23 cellular contexts compared by ENCODE assay signal in genomic region chr3:42148086-42148842, GRCh38. TPM values are rescaled to one million over a fixed set of nuclear protein-coding genes. Genes with fewer than 3 reads are reported as not detected.
A peak's percentile ranks its signal among the peaks of the same experiment; 100 is the strongest.
DNase-seq lines count a peak whose midpoint lies in the region; ATAC-seq and TF ChIP-seq lines count a peak whose summit lies in the region.
"Had no signal": no experiment of that assay in that cellular context is flagged by ENCODE, and none has a peak within 500 bp of the region (broad histone marks: within the 10 kb centered on the region; RNA-seq: fewer than 3 reads in every experiment).

No MANE protein-coding gene starts in this region.

- no peak for TF ChIP-seq POLR2A in transverse colon (IDR thresholded peaks at IDR 0.05)

- no peaks in the 10 kb centered on the region for H4K20me1 ChIP-seq in SU-DHL-6 (ENCODE audit: low read depth, low read length)

- in situ Hi-C loops in transverse colon (cut with MboI; ENCODE audit: low pct_ligation_motif_present in 1 of 4, low pct_unique_long_range_greater_than_20kb in 1 of 4, low sequenced_read_pairs in 3 of 4), result no loop called here

- intact Hi-C loops in transverse colon (cut with DNase I; ENCODE audit: low total_unique reads), result no loop called here

- H3K4me1 ChIP-seq in transverse colon, result peaks cover 11 to 47% (median 20%) of the 10 kb centered on the region in 4 donors

- 38 to 52% methylated on average over 5 of the region's 5 CpGs for WGBS in transverse colon (ENCODE audit: low coverage in 1 of 2), 2 donors

- peak overlapping the region; percentile 23 for H3K9ac ChIP-seq in SU-DHL-6 (ENCODE audit: low read length)
- H3K9ac ChIP-seq: GM23248 had no signal

- H3K79me2 ChIP-seq in SU-DHL-6 (ENCODE audit: insufficient read depth, low read length), result peaks cover 55% of the 10 kb centered on the region

- peak overlapping the region; percentile 49 for H3K4me2 ChIP-seq in SU-DHL-6 (ENCODE audit: low read depth, low read length, poor library complexity, severe bottlenecking)
- H3K4me2 ChIP-seq: PC-9 had no signal

- no peaks in the 10 kb centered on the region for H3K9me2 ChIP-seq in SU-DHL-6 (replicated peaks; ENCODE audit: insufficient read depth, low read length)

- DNase-seq in NCI-H748 (lab: John Stamatoyannopoulos, UW; ENCODE audit: unreplicated experiment) (peak; percentile 7), NCI-H748 treated with DMSO at 0.1 percent for 48 hours (lab: John Stamatoyannopoulos, UW) (no peak), transverse colon (no peak), DMS79 treated with DMSO at 0.1 percent for 48 hours (lab: John Stamatoyannopoulos, UW) (no peak), germinal center (ENCODE audit: low spot score) (no peak)
- DNase-seq: 8988T; activated CD4-positive, alpha-beta T cell treated with anti-CD3 and anti-CD28 coated beads, Interleukin-2, amount 50 U/mL, for 1 hour; activated gamma-delta T cell treated with Interleukin-2 at 50 U/mL for 16 hours; Calu3; effector memory CD4-positive, alpha-beta T cell; KG1; MV-4-11; NCI-H187; PC-9; SIG-M5 had no signal

- no peak for TF ChIP-seq EP300 in transverse colon (IDR thresholded peaks at IDR 0.05; ENCODE audit: low read depth)

- H3F3A ChIP-seq in SU-DHL-6 (ENCODE audit: insufficient read depth), result no peaks in the 10 kb centered on the region

- H3K27me3 ChIP-seq in SU-DHL-6 (ENCODE audit: low read length) (no peaks in the 10 kb centered on the region), layer of hippocampus (ENCODE audit: control insufficient read depth, insufficient read depth, low read length) (no peaks in the 10 kb centered on the region), transverse colon (no peaks in the 10 kb centered on the region)
- H3K27me3 ChIP-seq: esophagus muscularis mucosa, tibial nerve had no signal

- H3K27ac ChIP-seq in SU-DHL-6 (ENCODE audit: low read depth, low read length), result peak overlapping the region; percentile 66
- H3K27ac ChIP-seq in layer of hippocampus (ENCODE audit: low read depth, low read length), result peak overlapping the region; percentile 24
- H3K27ac ChIP-seq in transverse colon, result peak overlapping the region; percentile 2 to 43 (median 21)
- H3K27ac ChIP-seq: esophagus muscularis mucosa, GM23248, PC-9, VCaP had no signal

- H3K36me3 ChIP-seq in SU-DHL-6 (ENCODE audit: low read length) (no peaks in the 10 kb centered on the region), transverse colon (no peaks in the 10 kb centered on the region)
- H3K36me3 ChIP-seq: esophagus muscularis mucosa, tibial nerve had no signal

- H3K9me3 ChIP-seq in SU-DHL-6 (ENCODE audit: insufficient read depth, low read length) (no peaks in the 10 kb centered on the region), transverse colon (no peaks in the 10 kb centered on the region)
- H3K9me3 ChIP-seq: esophagus muscularis mucosa, tibial nerve had no signal

- TF ChIP-seq CTCF in SU-DHL-6 (IDR thresholded peaks at IDR 0.05; ENCODE audit: insufficient read depth, low read length, poor library complexity, severe bottlenecking) (no peak), transverse colon (IDR thresholded peaks at IDR 0.05) (no peak)

- ATAC-seq in HG03196 (IDR thresholded peaks at IDR 0.05; ENCODE audit: unreplicated experiment), result no peak
- ATAC-seq: stimulated activated effector memory CD8-positive, alpha-beta T cell treated with anti-CD3 and anti-CD28 coated beads, Interleukin-12 subunit alpha, Interleukin-12 subunit beta, amount 100 ng/mL, for 72 hours had no signal

- H3K4me3 ChIP-seq in SU-DHL-6 (ENCODE audit: insufficient read depth, low read length, poor library complexity, severe bottlenecking), result no peak overlapping the region
- no peak overlapping the region for H3K4me3 ChIP-seq in transverse colon
- H3K4me3 ChIP-seq: GM23248, PC-9, tibial nerve had no signal

- no peak overlapping the region for H2AFZ ChIP-seq in SU-DHL-6 (ENCODE audit: low read depth, low read length, severe bottlenecking)
- H2AFZ ChIP-seq: GM23248, PC-9 had no signal

RNA-seq across cellular contexts. Expression of gene TRAK1, which starts 57.1 kb away (rescaled TPM):
- 100 to 1,000 TPM in 3 of 4 donors, 10 to 100 TPM in 1; 91.7 to 247 (median 115) TPM for total RNA-seq in transverse colon
